12 cellular contexts compared by ENCODE assay signal in the genomic region with DNA sequence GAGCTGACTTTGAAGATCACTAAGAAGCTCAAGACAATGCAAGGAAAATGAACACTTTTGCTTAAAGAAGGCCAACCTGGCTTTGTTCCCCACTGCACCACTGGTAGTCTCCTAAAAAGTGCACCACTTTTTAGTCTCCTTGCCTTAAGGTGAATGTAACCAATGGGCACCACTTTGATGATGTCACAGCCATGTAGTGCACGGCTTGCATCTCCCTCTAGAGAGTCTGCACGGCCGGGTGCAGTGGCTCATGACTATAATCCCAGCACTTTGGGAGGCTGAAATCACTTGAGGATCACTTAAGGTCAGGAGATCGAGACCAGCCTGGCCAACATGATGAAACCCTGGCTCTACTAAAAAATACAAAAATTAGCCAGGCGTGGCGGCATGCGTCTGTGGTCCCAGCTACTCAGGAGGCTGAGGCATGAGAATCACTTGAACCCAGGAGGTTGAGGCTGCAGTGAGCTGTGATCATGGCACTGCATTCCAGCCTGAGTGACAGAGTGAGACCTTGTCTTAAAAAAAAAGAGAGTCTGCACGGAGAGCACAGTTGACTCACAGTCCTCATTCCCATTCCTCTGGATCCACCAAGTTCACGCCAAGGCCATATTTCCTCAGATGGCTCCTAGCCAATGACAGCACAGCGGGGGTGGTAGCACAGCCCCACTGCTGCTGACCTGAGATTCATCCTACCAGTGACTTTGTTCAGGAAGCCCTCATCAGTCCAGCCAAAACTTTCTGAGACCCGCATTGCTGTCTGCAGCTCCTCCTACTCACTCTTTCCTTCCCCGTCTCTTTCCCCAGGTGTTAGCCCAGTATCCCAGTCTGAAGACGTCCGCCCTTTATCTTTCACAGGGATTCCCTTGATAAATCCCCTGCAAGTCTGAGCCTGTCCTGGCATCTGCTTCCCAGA. TPM values are rescaled to one million over a fixed set of nuclear protein-coding genes. Genes with fewer than 3 reads are reported as not detected.
DNase-seq lines count a peak whose midpoint lies in the region; ATAC-seq, FAIRE-seq and TF ChIP-seq lines count a peak whose summit lies in the region.
"Had no signal": no experiment of that assay in that cellular context is flagged by ENCODE, and none has a peak within 500 bp of the region (broad histone marks: within the 10 kb centered on the region; RNA-seq: fewer than 3 reads in every experiment).

No MANE protein-coding gene starts in this region.

- H3K27me3 Mint-ChIP-seq in brain = peaks cover 6% of the 10 kb centered on the region
- peaks cover 9% of the 10 kb centered on the region for H3K27me3 Mint-ChIP-seq in stimulated activated memory B cell treated with anti-CD40 and anti-IgM and Interleukin-4, amounts not matched to agents 10 μg/mL and 1 μg/mL and 100 μg/mL, for 72 hours

- peak overlapping the region in 2 of 5 experiments; percentile 0 to 42 for H3K4me3 Mint-ChIP-seq in brain
- no peak overlapping the region for H3K4me3 Mint-ChIP-seq in stimulated activated memory B cell treated with anti-CD40 and anti-IgM and Interleukin-4, amounts not matched to agents 10 μg/mL and 1 μg/mL and 100 μg/mL, for 72 hours
- H3K4me3 Mint-ChIP-seq: central memory CD8-positive, alpha-beta T cell; stimulated activated effector memory CD8-positive, alpha-beta T cell treated with anti-CD3 and anti-CD28 coated beads, Interleukin-12 subunit alpha, Interleukin-12 subunit beta, amount 100 ng/mL, for 72 hours had no signal

- peak overlapping the region in 3 of 5 experiments; percentile 19 to 84 (median 68) for H3K27ac Mint-ChIP-seq in brain
- H3K27ac Mint-ChIP-seq in stimulated activated memory B cell treated with anti-CD40 and anti-IgM and Interleukin-4, amounts not matched to agents 10 μg/mL and 1 μg/mL and 100 μg/mL, for 72 hours = no peak overlapping the region
- H3K27ac Mint-ChIP-seq: stimulated activated effector memory CD8-positive, alpha-beta T cell treated with anti-CD3 and anti-CD28 coated beads, Interleukin-12 subunit alpha, Interleukin-12 subunit beta, amount 100 ng/mL, for 72 hours had no signal

- ATAC-seq in stimulated activated memory B cell treated with anti-CD40 and anti-IgM and Interleukin-4, amounts not matched to agents 10 μg/mL and 1 μg/mL and 100 μg/mL, for 72 hours = no peak
- ATAC-seq: stimulated activated effector memory CD8-positive, alpha-beta T cell treated with anti-CD3 and anti-CD28 coated beads, Interleukin-12 subunit alpha, Interleukin-12 subunit beta, amount 100 ng/mL, for 72 hours had no signal

- TF ChIP-seq POLR2A in H54 (IDR thresholded peaks at IDR 0.05; ENCODE audit: low read depth, low read length) = no peak

- peak; percentile 70 for FAIRE-seq in H54 (lab: Jason Lieb, UNC)
- FAIRE-seq: TTC549 had no signal

- peaks cover 20% of the 10 kb centered on the region for H3K4me1 Mint-ChIP-seq in brain
- peaks cover 7% of the 10 kb centered on the region for H3K4me1 Mint-ChIP-seq in stimulated activated memory B cell treated with anti-CD40 and anti-IgM and Interleukin-4, amounts not matched to agents 10 μg/mL and 1 μg/mL and 100 μg/mL, for 72 hours
- H3K4me1 Mint-ChIP-seq: central memory CD8-positive, alpha-beta T cell; stimulated activated effector memory CD8-positive, alpha-beta T cell treated with anti-CD3 and anti-CD28 coated beads, Interleukin-12 subunit alpha, Interleukin-12 subunit beta, amount 100 ng/mL, for 72 hours had no signal

- no peak for TF ChIP-seq CTCF in brain (conservative IDR thresholded peaks at IDR 0.05)

- H3K36me3 Mint-ChIP-seq in brain = no peaks in the 10 kb centered on the region
- H3K36me3 Mint-ChIP-seq in stimulated activated memory B cell treated with anti-CD40 and anti-IgM and Interleukin-4, amounts not matched to agents 10 μg/mL and 1 μg/mL and 100 μg/mL, for 72 hours = no peaks in the 10 kb centered on the region
- H3K36me3 Mint-ChIP-seq: stimulated activated effector memory CD8-positive, alpha-beta T cell treated with anti-CD3 and anti-CD28 coated beads, Interleukin-12 subunit alpha, Interleukin-12 subunit beta, amount 100 ng/mL, for 72 hours had no signal

- DNase-seq in H54 (ENCODE audit: insufficient read length, low spot score) = peak; percentile 53
- DNase-seq in iris pigment epithelial cell (ENCODE audit: low read depth) = peak; percentile 97
- peak; percentile 90 for DNase-seq in stromal cell of bone marrow (ENCODE audit: low read depth)
- no peak for DNase-seq in NCI-H1694 (lab: John Stamatoyannopoulos, UW)
- DNase-seq in activated CD4-positive, alpha-beta T cell treated with anti-CD3 and anti-CD28 coated beads, Interleukin-2, amount 50 U/mL, for 4 hours = no peak
- no peak for DNase-seq in activated gamma-delta T cell (lab: John Stamatoyannopoulos, UW)
- DNase-seq: NCI-H1417 had no signal

- peaks cover 0 to 6% (median 0%) of the 10 kb centered on the region in 5 experiments for H3K9me3 Mint-ChIP-seq in brain
- H3K9me3 Mint-ChIP-seq in stimulated activated memory B cell treated with anti-CD40 and anti-IgM and Interleukin-4, amounts not matched to agents 10 μg/mL and 1 μg/mL and 100 μg/mL, for 72 hours = no peaks in the 10 kb centered on the region
- H3K9me3 Mint-ChIP-seq: central memory CD8-positive, alpha-beta T cell; stimulated activated effector memory CD8-positive, alpha-beta T cell treated with anti-CD3 and anti-CD28 coated beads, Interleukin-12 subunit alpha, Interleukin-12 subunit beta, amount 100 ng/mL, for 72 hours had no signal

RNA-seq across cellular contexts. Expression of gene IFT81, which starts 16.5 kb away (rescaled TPM):
- 8.7 TPM for polyA plus RNA-seq in brain (ENCODE audit: insufficient read depth, low read depth, low replicate concordance)

RNA-seq across cellular contexts. Expression of gene C12orf76, which starts 59.3 kb away (rescaled TPM):
- polyA plus RNA-seq in brain (ENCODE audit: insufficient read depth, low read depth, low replicate concordance) = 56.1 TPM

Comparison
In these comparisons a context has a peak if more than half of its experiments do, and no peak if none do; other contexts are left out.
1. DNase-seq: peak in H54 (single experiment), iris pigment epithelial cell (single experiment) and stromal cell of bone marrow (single experiment); none in NCI-H1694 (single experiment), activated CD4-positive, alpha-beta T cell treated with anti-CD3 and anti-CD28 coated beads, Interleukin-2, amount 50 U/mL, for 4 hours (0 of 2) and activated gamma-delta T cell (single experiment).